In the genomic region with DNA sequence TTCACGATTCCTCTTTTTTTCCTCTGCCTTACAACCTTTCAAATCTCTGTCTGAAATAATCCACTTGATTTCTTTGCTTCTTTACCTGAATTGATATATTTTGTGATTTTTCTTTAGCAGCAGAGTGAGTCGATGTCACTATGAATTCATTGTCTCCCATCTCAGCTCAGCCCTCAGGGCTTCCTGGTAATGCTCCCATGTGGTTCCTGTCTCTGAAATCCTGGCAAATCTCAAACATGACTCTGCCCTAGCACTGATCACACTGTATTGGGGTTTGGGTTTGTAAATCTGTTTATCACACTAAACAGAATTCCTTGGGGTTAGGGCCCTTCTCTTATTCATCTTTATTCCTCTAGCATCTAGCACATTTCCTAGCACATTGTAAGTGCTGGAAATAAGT, we compare ENCODE assay signal across 20 cellular contexts. TPM values are rescaled to one million over a fixed set of nuclear protein-coding genes. Genes with fewer than 3 reads are reported as not detected.
"Had no signal": no experiment of that assay in that cellular context is flagged by ENCODE, and none has a peak within 500 bp of the region (broad histone marks: within the 10 kb centered on the region; RNA-seq: fewer than 3 reads in every experiment).

No MANE protein-coding gene starts in this region.

- H3K27ac ChIP-seq: colonic mucosa, sigmoid colon, thoracic aorta, upper lobe of left lung had no signal

- H3K36me3 ChIP-seq: breast epithelium, colonic mucosa, sigmoid colon, thoracic aorta, upper lobe of left lung had no signal

- H3K27me3 ChIP-seq: breast epithelium, colonic mucosa, sigmoid colon, upper lobe of left lung had no signal

- H3K4me1 ChIP-seq: breast epithelium, colonic mucosa, upper lobe of left lung had no signal

- H3K4me3 ChIP-seq: breast epithelium, colonic mucosa, sigmoid colon, thoracic aorta, upper lobe of left lung had no signal

- DNase-seq: activated CD4-positive, alpha-beta T cell treated with anti-CD3 and anti-CD28 coated beads for 1 hour; activated CD4-positive, alpha-beta T cell treated with anti-CD3 and anti-CD28 coated beads, Interleukin-2, amount 50 U/mL, for 1 hour; activated CD8-positive, alpha-beta T cell treated with anti-CD3 and anti-CD28 coated beads, Interleukin-2, amount 10 ng/mL, durations not matched to agents 7 days and 5 days; activated T-cell treated with anti-CD3 and anti-CD28 coated beads, Interleukin-2, amount 50 U/mL, for 1 hour; colonic mucosa; endodermal cell; erythroblast; hypothalamus; left ventricle myocardium superior; retina; sigmoid colon; stimulated activated CD4-positive, alpha-beta T cell treated with anti-CD3 and anti-CD28 coated beads, Interleukin-2, amount 100 ng/mL, for 48 hours; stimulated activated CD8-positive, alpha-beta memory T cell treated with anti-CD3 and anti-CD28 coated beads, Interleukin-4, amount 100 ng/mL, for 48 hours; stimulated activated naive B cell treated with anti-CD40 and anti-IgM and Interleukin-4, amounts not matched to agents 10 μg/mL and 1 μg/mL and 100 μg/mL, for 72 hours; T-helper 1 cell; upper lobe of left lung had no signal

- H3K9me3 ChIP-seq: breast epithelium, colonic mucosa, sigmoid colon, thoracic aorta, upper lobe of left lung had no signal

- ATAC-seq: activated CD8-positive, alpha-beta T cell treated with anti-CD3 and anti-CD28 coated beads, Interleukin-2, amount 10 ng/mL, durations not matched to agents 7 days and 5 days; left ventricle myocardium superior; natural killer cell treated with Interleukin-12 subunit alpha and Interleukin-12 subunit beta and Interleukin-15 and Interleukin-18, amount 100 ng/mL, for 72 hours; stimulated activated naive B cell treated with anti-CD40 and anti-IgM and Interleukin-4, amounts not matched to agents 10 μg/mL and 1 μg/mL and 100 μg/mL, for 72 hours had no signal

RNA-seq across cellular contexts. Expression of gene MSTN, which starts 43.0 kb away (rescaled TPM):
- total RNA-seq: activated CD8-positive, alpha-beta T cell treated with anti-CD3 and anti-CD28 coated beads, Interleukin-2, amount 10 ng/mL, durations not matched to agents 7 days and 5 days; astrocyte; endodermal cell; left ventricle myocardium superior; natural killer cell treated with Interleukin-12 subunit alpha and Interleukin-12 subunit beta and Interleukin-15 and Interleukin-18, amount 100 ng/mL, for 72 hours had no signal
